17 cellular contexts compared by ENCODE assay signal in the genomic region with DNA sequence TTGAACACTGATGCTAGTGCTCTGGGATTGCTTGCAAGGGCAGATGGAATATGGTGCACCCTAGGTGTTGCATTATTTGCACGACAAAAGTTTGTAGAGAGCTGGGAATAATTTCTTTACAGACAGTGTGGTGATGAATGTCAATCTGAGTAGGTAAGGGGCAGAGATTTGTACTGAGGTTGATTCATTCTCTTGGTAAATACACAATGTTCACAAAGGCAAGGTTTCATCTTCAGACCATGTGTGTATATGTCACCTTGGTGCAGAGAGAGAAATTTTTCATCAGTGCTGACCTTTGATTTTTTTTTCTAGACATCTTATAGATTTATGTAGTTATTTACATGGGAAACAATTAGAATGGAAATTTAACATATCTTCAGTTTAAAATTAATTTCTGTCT. TPM values are rescaled to one million over a fixed set of nuclear protein-coding genes. Genes with fewer than 3 reads are reported as not detected.
DNase-seq lines count a peak whose midpoint lies in the region; ATAC-seq, FAIRE-seq and TF ChIP-seq lines count a peak whose summit lies in the region.
"Had no signal": no experiment of that assay in that cellular context is flagged by ENCODE, and none has a peak within 500 bp of the region (broad histone marks: within the 10 kb centered on the region; RNA-seq: fewer than 3 reads in every experiment).

No MANE protein-coding gene starts in this region.

- peaks cover 59% of the 10 kb centered on the region for H3K4me1 Mint-ChIP-seq in activated T-helper 1 cell treated with anti-CD3 and anti-CD28 coated beads, Interleukin-12 subunit alpha, Interleukin-12 subunit beta, Interleukin-2, Interleukin-4 antibody, amounts not matched to agents 30 ng/mL and 10 ng/mL and 1 ng/mL, durations not matched to agents 14 hours and 24 hours and 36 hours (ENCODE audit: low read depth)
- peaks cover 20 to 61% (median 36%) of the 10 kb centered on the region in 4 donors for H3K4me1 Mint-ChIP-seq in naive thymus-derived CD8-positive, alpha-beta T cell

- FAIRE-seq in GM12891 (lab: Jason Lieb, UNC), result peak; percentile 73
- FAIRE-seq: pancreas had no signal

- no peaks in the 10 kb centered on the region for H3K9me3 Mint-ChIP-seq in activated T-helper 1 cell treated with anti-CD3 and anti-CD28 coated beads, Interleukin-12 subunit alpha, Interleukin-12 subunit beta, Interleukin-2, Interleukin-4 antibody, amounts not matched to agents 30 ng/mL and 10 ng/mL and 1 ng/mL, durations not matched to agents 14 hours and 24 hours and 36 hours
- no peaks in the 10 kb centered on the region for H3K9me3 Mint-ChIP-seq in naive thymus-derived CD8-positive, alpha-beta T cell
- H3K9me3 Mint-ChIP-seq: type B pancreatic cell had no signal

- peak overlapping the region; percentile 92 for H3K4me3 Mint-ChIP-seq in activated T-helper 1 cell treated with anti-CD3 and anti-CD28 coated beads, Interleukin-12 subunit alpha, Interleukin-12 subunit beta, Interleukin-2, Interleukin-4 antibody, amounts not matched to agents 30 ng/mL and 10 ng/mL and 1 ng/mL, durations not matched to agents 14 hours and 24 hours and 36 hours
- H3K4me3 Mint-ChIP-seq in naive thymus-derived CD8-positive, alpha-beta T cell, result peak overlapping the region; percentile 81 to 99 (median 92)
- H3K4me3 Mint-ChIP-seq: type B pancreatic cell had no signal

- intact Hi-C loops in activated T-helper 1 cell treated with anti-CD3 and anti-CD28 coated beads, Interleukin-12 subunit alpha, Interleukin-12 subunit beta, Interleukin-2, Interleukin-4 antibody, amounts not matched to agents 30 ng/mL and 10 ng/mL and 1 ng/mL, durations not matched to agents 14 hours and 24 hours and 36 hours (cut with micrococcal nuclease), result loop anchor here (1.0 to 10.0 kb wide), 3 partner anchors 12 to 531 kb away; no protein-coding TSS in a partner anchor

- POLR2A ChIA-PET in naive thymus-derived CD8-positive, alpha-beta T cell (lab: Charles Lee), result interaction anchor here (0.6 to 1.0 kb wide), 2 partner anchors 38 to 62 kb away, joined by 3 read pairs; no protein-coding TSS in a partner anchor

- TF ChIP-seq POLR2A in GM12891 (IDR thresholded peaks at IDR 0.05; ENCODE audit: low read depth, low read length), result no peak

- peak in 1 of 2 donors; percentile 19 for ATAC-seq in naive thymus-derived CD8-positive, alpha-beta T cell
- no peak for ATAC-seq in GM18909 (IDR thresholded peaks at IDR 0.05; ENCODE audit: poor library complexity, unreplicated experiment)
- ATAC-seq: mucosa of descending colon, pancreas had no signal

- peak overlapping the region; percentile 94 for H3K27ac Mint-ChIP-seq in activated T-helper 1 cell treated with anti-CD3 and anti-CD28 coated beads, Interleukin-12 subunit alpha, Interleukin-12 subunit beta, Interleukin-2, Interleukin-4 antibody, amounts not matched to agents 30 ng/mL and 10 ng/mL and 1 ng/mL, durations not matched to agents 14 hours and 24 hours and 36 hours
- peak overlapping the region; percentile 41 to 99 (median 94) for H3K27ac Mint-ChIP-seq in naive thymus-derived CD8-positive, alpha-beta T cell
- H3K27ac Mint-ChIP-seq: type B pancreatic cell had no signal

- peak; percentile 38 for DNase-seq in DMS53 (lab: John Stamatoyannopoulos, UW)
- DNase-seq in DMS53 treated with DMSO at 0.1 percent for 48 hours (lab: John Stamatoyannopoulos, UW; ENCODE audit: unreplicated experiment), result no peak
- no peak for DNase-seq in GM12891 (ENCODE audit: insufficient read length, low spot score)
- no peak for DNase-seq in activated T-helper 1 cell treated with anti-CD3 and anti-CD28 coated beads, Interleukin-12 subunit alpha, Interleukin-12 subunit beta, Interleukin-2, Interleukin-4 antibody, amounts not matched to agents 30 ng/mL and 10 ng/mL and 1 ng/mL, durations not matched to agents 14 hours and 24 hours and 36 hours (ENCODE audit: low spot score)
- no peak for DNase-seq in naive thymus-derived CD8-positive, alpha-beta T cell
- DNase-seq in germinal center (ENCODE audit: low spot score), result no peak
- no peak for DNase-seq in NAMALWA (ENCODE audit: low spot score)
- DNase-seq: activated CD4-positive, alpha-beta T cell treated with anti-CD3 and anti-CD28 coated beads for 4 hours; kidney glomerular epithelial cell; mucosa of descending colon; NCI-H1092 treated with DMSO at 0.1 percent for 48 hours; NCI-H2171; NCI-H82; pancreas; stimulated activated CD4-positive, alpha-beta T cell treated with anti-CD3 and anti-CD28 coated beads, Interleukin-4, amount 100 ng/mL, for 4 hours had no signal

- H3K36me3 Mint-ChIP-seq in activated T-helper 1 cell treated with anti-CD3 and anti-CD28 coated beads, Interleukin-12 subunit alpha, Interleukin-12 subunit beta, Interleukin-2, Interleukin-4 antibody, amounts not matched to agents 30 ng/mL and 10 ng/mL and 1 ng/mL, durations not matched to agents 14 hours and 24 hours and 36 hours (ENCODE audit: low read depth), result peaks cover 51% of the 10 kb centered on the region
- H3K36me3 Mint-ChIP-seq in naive thymus-derived CD8-positive, alpha-beta T cell, result peaks cover 40 to 66% (median 59%) of the 10 kb centered on the region in 3 donors
- H3K36me3 Mint-ChIP-seq: type B pancreatic cell had no signal

- no peaks in the 10 kb centered on the region for H3K27me3 Mint-ChIP-seq in activated T-helper 1 cell treated with anti-CD3 and anti-CD28 coated beads, Interleukin-12 subunit alpha, Interleukin-12 subunit beta, Interleukin-2, Interleukin-4 antibody, amounts not matched to agents 30 ng/mL and 10 ng/mL and 1 ng/mL, durations not matched to agents 14 hours and 24 hours and 36 hours (ENCODE audit: insufficient read depth)
- no peaks in the 10 kb centered on the region for H3K27me3 Mint-ChIP-seq in naive thymus-derived CD8-positive, alpha-beta T cell
- H3K27me3 Mint-ChIP-seq: type B pancreatic cell had no signal

TF ChIP-seq in GM12891, 5 proteins besides CTCF, POLR2A, EP300 and RAD21:
- TF ChIP-seq TAF1 (IDR thresholded peaks at IDR 0.05; ENCODE audit: low read depth, low read length) (no peak), SPI1 (IDR thresholded peaks at IDR 0.05; ENCODE audit: low read depth, low read length) (no peak), PAX5 (IDR thresholded peaks at IDR 0.05; ENCODE audit: insufficient read depth, low read length, severe bottlenecking) (no peak), POLR2AphosphoS5 (IDR thresholded peaks at IDR 0.05; ENCODE audit: low read depth, low read length) (no peak), POU2F2 (IDR thresholded peaks at IDR 0.05; ENCODE audit: low read depth, low read length) (no peak)

RNA-seq across cellular contexts. Expression of a gene that starts 5.0 kb away (rescaled TPM):
- polyA plus RNA-seq in GM12891 (2012; ENCODE audit: low read depth, missing spikeins), result 55.1 TPM
- total RNA-seq in activated T-helper 1 cell treated with anti-CD3 and anti-CD28 coated beads, Interleukin-12 subunit alpha, Interleukin-12 subunit beta, Interleukin-2, Interleukin-4 antibody, amounts not matched to agents 30 ng/mL and 10 ng/mL and 1 ng/mL, durations not matched to agents 14 hours and 24 hours and 36 hours, result 512 and 516 TPM in 2 replicates
- 100 to 1,000 TPM; 906 to 970 TPM for total RNA-seq in naive thymus-derived CD8-positive, alpha-beta T cell
- polyA plus RNA-seq in naive thymus-derived CD8-positive, alpha-beta T cell, result 1,000 to 10,000 TPM in 2 of 3 donors, 100 to 1,000 TPM in 1; 980 to 1,253 (median 1,023) TPM
